ENCODE assay signal across 14 cellular contexts in genomic region chr2:178553047-178553446, GRCh38.
DNase-seq lines count a peak whose midpoint lies in the region; ATAC-seq, FAIRE-seq and TF ChIP-seq lines count a peak whose summit lies in the region.
"Had no signal": no experiment of that assay in that cellular context is flagged by ENCODE, and none has a peak within 500 bp of the region (broad histone marks: within the 10 kb centered on the region; RNA-seq: fewer than 3 reads in every experiment).

No MANE protein-coding gene starts in this region.

- H3K4me1 ChIP-seq in osteoblast (ENCODE audit: insufficient read depth, low read length): peaks cover 12% of the 10 kb centered on the region
- H3K4me1 ChIP-seq in endodermal cell (ENCODE audit: control insufficient read depth, insufficient read depth, low read length): no peaks in the 10 kb centered on the region
- H3K4me1 ChIP-seq: ascending aorta had no signal

- H3K4me1 Mint-ChIP-seq in endodermal cell: no peaks in the 10 kb centered on the region
- H3K4me1 Mint-ChIP-seq: stimulated activated memory B cell treated with anti-CD40 and anti-IgM and Interleukin-4, amounts not matched to agents 10 μg/mL and 1 μg/mL and 100 μg/mL, for 72 hours had no signal

- WGBS in endodermal cell (ENCODE audit: insufficient coverage in 1 of 2, insufficient read length in 1 of 2), 2 experiments: 80 to 93% methylated on average over 1 to 2 of the region's 2 CpGs

- H3K4me2 ChIP-seq in osteoblast (ENCODE audit: insufficient read depth, low read length): peak overlapping the region; percentile 12

- H3K9me3 Mint-ChIP-seq in endodermal cell: no peaks in the 10 kb centered on the region
- H3K9me3 Mint-ChIP-seq: stimulated activated memory B cell treated with anti-CD40 and anti-IgM and Interleukin-4, amounts not matched to agents 10 μg/mL and 1 μg/mL and 100 μg/mL, for 72 hours had no signal

- no peaks in the 10 kb centered on the region for H3K79me2 ChIP-seq in osteoblast (ENCODE audit: insufficient read depth, low read length)

- TF ChIP-seq CTCF in epithelial cell of esophagus (IDR thresholded peaks at IDR 0.05; ENCODE audit: insufficient read depth, low read depth, low read length, missing control alignments) (no peak), osteoblast (IDR thresholded peaks at IDR 0.05; ENCODE audit: extremely low read depth, low read depth, low read length) (no peak), endodermal cell (conservative IDR thresholded peaks at IDR 0.05) (no peak)

- no peak overlapping the region for H3K27ac Mint-ChIP-seq in endodermal cell
- H3K27ac Mint-ChIP-seq: stimulated activated memory B cell treated with anti-CD40 and anti-IgM and Interleukin-4, amounts not matched to agents 10 μg/mL and 1 μg/mL and 100 μg/mL, for 72 hours had no signal

- H3K27me3 ChIP-seq in osteoblast (ENCODE audit: insufficient read depth, low read length) (no peaks in the 10 kb centered on the region), endodermal cell (ENCODE audit: control insufficient read depth, insufficient read depth, low read length, poor library complexity, severe bottlenecking) (no peaks in the 10 kb centered on the region)
- H3K27me3 ChIP-seq: ascending aorta, ovary had no signal

- H2AFZ ChIP-seq in osteoblast (ENCODE audit: low read length): no peak overlapping the region

- no peaks in the 10 kb centered on the region for H4K20me1 ChIP-seq in osteoblast (ENCODE audit: insufficient read depth, low read length)

- peak; percentile 36 for FAIRE-seq in RCC 7860 (lab: Jason Lieb, UNC)

- H3K4me3 ChIP-seq in epithelial cell of esophagus (ENCODE audit: low read length) (no peak overlapping the region), osteoblast (ENCODE audit: insufficient read depth, low read length) (no peak overlapping the region), endodermal cell (ENCODE audit: low read length) (no peak overlapping the region)
- H3K4me3 ChIP-seq: ascending aorta, ovary had no signal

- H3K36me3 ChIP-seq in osteoblast (ENCODE audit: insufficient read depth, low read length) (no peaks in the 10 kb centered on the region), endodermal cell (ENCODE audit: control insufficient read depth, insufficient read depth, low read length) (peaks cover 96% of the 10 kb centered on the region)
- H3K36me3 ChIP-seq: ovary had no signal

- ATAC-seq in GM18517 (IDR thresholded peaks at IDR 0.05; ENCODE audit: unreplicated experiment): no peak
- no peak for ATAC-seq in GM18861 (IDR thresholded peaks at IDR 0.05; ENCODE audit: unreplicated experiment)
- ATAC-seq: stimulated activated memory B cell treated with anti-CD40 and anti-IgM and Interleukin-4, amounts not matched to agents 10 μg/mL and 1 μg/mL and 100 μg/mL, for 72 hours had no signal

- H3K4me3 Mint-ChIP-seq in endodermal cell: no peak overlapping the region
- H3K4me3 Mint-ChIP-seq: stimulated activated memory B cell treated with anti-CD40 and anti-IgM and Interleukin-4, amounts not matched to agents 10 μg/mL and 1 μg/mL and 100 μg/mL, for 72 hours had no signal

- peak overlapping the region; percentile 39 for H3K27ac ChIP-seq in osteoblast (ENCODE audit: low read depth, low read length)
- H3K27ac ChIP-seq in endodermal cell (ENCODE audit: low read depth, low read length): no peak overlapping the region
- H3K27ac ChIP-seq: ascending aorta, ovary had no signal

- no peaks in the 10 kb centered on the region for H3K27me3 Mint-ChIP-seq in endodermal cell (ENCODE audit: insufficient read depth)
- H3K27me3 Mint-ChIP-seq: stimulated activated memory B cell treated with anti-CD40 and anti-IgM and Interleukin-4, amounts not matched to agents 10 μg/mL and 1 μg/mL and 100 μg/mL, for 72 hours had no signal

- peaks cover 97% of the 10 kb centered on the region for H3K36me3 Mint-ChIP-seq in endodermal cell (ENCODE audit: low read depth)

- H3K9me3 ChIP-seq in osteoblast (ENCODE audit: low read depth, low read length): no peaks in the 10 kb centered on the region
- no peaks in the 10 kb centered on the region for H3K9me3 ChIP-seq in endodermal cell (ENCODE audit: control insufficient read depth, low read length)
- H3K9me3 ChIP-seq: ascending aorta had no signal

- H3K9ac ChIP-seq in endodermal cell (ENCODE audit: extremely low read depth, low read length, poor library complexity, severe bottlenecking): no peak overlapping the region

- DNase-seq in Daoy (ENCODE audit: low read depth) (peak; percentile 51), RCC 7860 (ENCODE audit: low spot score) (peak; percentile 59), epithelial cell of esophagus (ENCODE audit: low read depth) (peak; percentile 90), osteoblast (ENCODE audit: insufficient read length, low spot score, missing footprints) (peak; percentile 50), endodermal cell (no peak), OCI-M2 (lab: John Stamatoyannopoulos, UW; ENCODE audit: unreplicated experiment) (no peak)
- DNase-seq: activated CD8-positive, alpha-beta memory T cell treated with anti-CD3 and anti-CD28 coated beads, Interleukin-2, amount 50 U/mL, for 48 hours; NCI-H510A; ovary; Right ventricle myocardium superior had no signal

Comparison
In these comparisons a context has a peak if more than half of its experiments do, and no peak if none do; other contexts are left out.
1. DNase-seq: peak in Daoy (single experiment), RCC 7860 (single experiment), epithelial cell of esophagus (single experiment) and osteoblast (single experiment); none in endodermal cell (single experiment) and OCI-M2 (single experiment).